25 cellular contexts compared by ENCODE assay signal in genomic region chr3:59957150-59957549, GRCh38.
"Had no signal": no experiment of that assay in that cellular context is flagged by ENCODE, and none has a peak within 500 bp of the region (broad histone marks: within the 10 kb centered on the region; RNA-seq: fewer than 3 reads in every experiment).

No MANE protein-coding gene starts in this region.

- H3K27me3 Mint-ChIP-seq: naive thymus-derived CD8-positive, alpha-beta T cell had no signal

- H3K4me3 ChIP-seq: left lung, lower lobe of right lung, mucosa of descending colon, ovary, right atrium auricular region, right lobe of liver, smooth muscle cell, stomach, testis, thyroid gland, transverse colon, upper lobe of left lung, vagina had no signal

- H3K4me1 Mint-ChIP-seq: stimulated activated naive B cell treated with anti-CD40 and anti-IgM and Interleukin-4, amounts not matched to agents 10 μg/mL and 1 μg/mL and 100 μg/mL, for 72 hours had no signal

- ATAC-seq: left colon; left lung; lower lobe of right lung; mucosa of descending colon; naive thymus-derived CD8-positive, alpha-beta T cell; right lobe of liver; stimulated activated naive B cell treated with anti-CD40 and anti-IgM and Interleukin-4, amounts not matched to agents 10 μg/mL and 1 μg/mL and 100 μg/mL, for 72 hours; stimulated activated naive CD8-positive, alpha-beta T cell treated with anti-CD3 and anti-CD28 coated beads, Interleukin-15, Interleukin-2, amounts not matched to agents 100 U/mL and 50 U/mL, for 24 hours had no signal

- H3K36me3 ChIP-seq: left lung, lower lobe of right lung, ovary, right atrium auricular region, right lobe of liver, stomach, thyroid gland, transverse colon, upper lobe of left lung, vagina had no signal

- H3K9me3 ChIP-seq: left lung, lower lobe of right lung, mucosa of descending colon, ovary, right lobe of liver, testis, thyroid gland, transverse colon, upper lobe of left lung, vagina had no signal

- H3K27ac Mint-ChIP-seq: progenitor cell of endocrine pancreas; stimulated activated naive B cell treated with anti-CD40 and anti-IgM and Interleukin-4, amounts not matched to agents 10 μg/mL and 1 μg/mL and 100 μg/mL, for 72 hours had no signal

- H3K4me1 ChIP-seq: left lung, lower lobe of right lung, right atrium auricular region, right lobe of liver, stomach, testis, thyroid gland, transverse colon, upper lobe of left lung, vagina had no signal

- H3K4me2 ChIP-seq: smooth muscle cell had no signal

- H3K4me3 Mint-ChIP-seq: naive thymus-derived CD8-positive, alpha-beta T cell; stimulated activated naive B cell treated with anti-CD40 and anti-IgM and Interleukin-4, amounts not matched to agents 10 μg/mL and 1 μg/mL and 100 μg/mL, for 72 hours had no signal

- H3K27ac ChIP-seq: left lung, lower lobe of right lung, ovary, right atrium auricular region, right lobe of liver, stomach, testis, thyroid gland, transverse colon, upper lobe of left lung, vagina had no signal

- DNase-seq: hippocampal formation; kidney; left colon; left lung; lower lobe of right lung; midbrain; mucosa of descending colon; naive thymus-derived CD8-positive, alpha-beta T cell; ovary; right lobe of liver; stimulated activated CD4-positive, alpha-beta T cell treated with anti-CD3 and anti-CD28 coated beads, Interleukin-1b, Interleukin-23, amount 100 ng/mL, for 48 hours; stimulated activated CD4-positive, alpha-beta T cell treated with anti-CD3 and anti-CD28 coated beads, Interleukin-2, amount 100 ng/mL, for 48 hours; stimulated activated CD4-positive, alpha-beta T cell treated with anti-CD3 and anti-CD28 coated beads, Interleukin-4, amount 100 ng/mL, for 4 hours; stimulated activated CD8-positive, alpha-beta memory T cell treated with anti-CD3 and anti-CD28 coated beads, Interleukin-4, amount 100 ng/mL, for 48 hours; stimulated activated naive B cell treated with anti-CD40 and anti-IgM and Interleukin-4, amounts not matched to agents 10 μg/mL and 1 μg/mL and 100 μg/mL, for 72 hours; stimulated activated naive CD8-positive, alpha-beta T cell treated with anti-CD3 and anti-CD28 coated beads, Interleukin-15, Interleukin-2, amounts not matched to agents 100 U/mL and 50 U/mL, for 24 hours; stomach; testis; thyroid gland; transverse colon; upper lobe of left lung had no signal

- H3K27me3 ChIP-seq: left lung, ovary, right atrium auricular region, right lobe of liver, stomach, testis, thyroid gland, transverse colon, upper lobe of left lung, vagina had no signal
